8 cellular contexts compared by ENCODE assay signal in the genomic region with DNA sequence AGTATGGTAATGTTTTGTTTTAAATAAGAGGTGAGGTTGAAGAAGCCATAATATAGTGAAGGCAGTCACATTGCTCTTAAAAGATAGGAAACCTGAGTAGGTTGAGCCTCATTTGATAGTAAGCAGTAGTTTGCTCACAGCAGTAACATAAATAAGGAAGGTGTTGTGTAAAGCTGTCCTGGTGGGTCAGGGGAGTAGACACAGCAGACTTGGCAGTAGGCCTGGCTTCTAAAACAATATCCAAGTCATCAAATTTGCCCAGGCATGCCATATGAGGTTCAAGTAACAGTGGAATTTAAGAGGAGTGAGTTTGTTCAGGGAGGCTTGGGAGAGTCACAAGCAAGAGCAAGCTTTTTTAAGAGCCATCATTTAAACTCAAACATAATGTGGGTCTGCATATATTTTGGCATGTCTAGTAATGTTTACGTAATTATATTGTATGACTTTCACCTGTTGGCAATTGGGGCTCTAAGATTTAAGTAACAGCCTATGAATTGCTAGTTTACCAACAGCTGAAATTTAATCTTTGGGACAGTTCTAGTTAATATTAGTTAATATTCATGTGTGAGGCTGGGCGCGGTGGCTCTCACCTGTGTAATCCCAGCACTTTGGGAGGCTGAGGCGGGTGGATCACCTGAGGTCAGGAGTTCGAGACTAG. TPM values are rescaled to one million over a fixed set of nuclear protein-coding genes. Genes with fewer than 3 reads are reported as not detected.
DNase-seq lines count a peak whose midpoint lies in the region; ATAC-seq and TF ChIP-seq lines count a peak whose summit lies in the region.

No MANE protein-coding gene starts in this region.

- peaks cover 99% of the 10 kb centered on the region for H3K79me2 ChIP-seq in Loucy (ENCODE audit: insufficient read depth, low read length)

- peak overlapping the region; percentile 67 for H3K9ac ChIP-seq in Loucy (ENCODE audit: low read depth, low read length, poor library complexity, severe bottlenecking)
- H3K9ac ChIP-seq in mesenchymal stem cell (ENCODE audit: low read length), result peak overlapping the region; percentile 25

- TF ChIP-seq CTCF in Loucy (conservative IDR thresholded peaks at IDR 0.05; ENCODE audit: low read length), result no peak

- no peak overlapping the region for H2BK5ac ChIP-seq in mesenchymal stem cell (ENCODE audit: low read depth, low read length, poor library complexity, severe bottlenecking)

- peaks cover 12% of the 10 kb centered on the region for H3K79me1 ChIP-seq in mesenchymal stem cell (replicated peaks; ENCODE audit: low read length, poor library complexity, severe bottlenecking)

- peaks cover 65% of the 10 kb centered on the region for H3K4me1 Mint-ChIP-seq in activated T-helper 2 cell treated with anti-CD3 and anti-CD28 coated beads, Interferon-gamma antibody, Interleukin-2, Interleukin-4, amounts not matched to agents 10 μg/mL and 5 μg/mL and 100 μg/mL, durations not matched to agents 14 hours and 24 hours and 36 hours (ENCODE audit: low read depth)

- H3K4me1 ChIP-seq in Loucy (ENCODE audit: insufficient read depth, low read length, poor library complexity, severe bottlenecking) (peaks cover 75% of the 10 kb centered on the region), mesenchymal stem cell (ENCODE audit: control insufficient read depth, insufficient read depth, low read depth, low read length) (peaks cover 3% of the 10 kb centered on the region)

- H4K8ac ChIP-seq in mesenchymal stem cell (ENCODE audit: low read length), result no peak overlapping the region

- no peak overlapping the region for H4K91ac ChIP-seq in mesenchymal stem cell (ENCODE audit: low read length)

- H3K27me3 Mint-ChIP-seq in activated T-helper 2 cell treated with anti-CD3 and anti-CD28 coated beads, Interferon-gamma antibody, Interleukin-2, Interleukin-4, amounts not matched to agents 10 μg/mL and 5 μg/mL and 100 μg/mL, durations not matched to agents 14 hours and 24 hours and 36 hours (ENCODE audit: low read depth), result no peaks in the 10 kb centered on the region

- no peak overlapping the region for H3K23ac ChIP-seq in mesenchymal stem cell (ENCODE audit: low read length in 2 of 2)

- H3K27me3 ChIP-seq in Loucy (ENCODE audit: insufficient read depth, low read length, poor library complexity, severe bottlenecking), result no peaks in the 10 kb centered on the region
- no peaks in the 10 kb centered on the region for H3K27me3 ChIP-seq in mesenchymal stem cell (ENCODE audit: control insufficient read depth in 1 of 2, insufficient read depth in 1 of 2, low read length in 2 of 2)

- in situ Hi-C loops in Caki2 (cut with HindIII; ENCODE audit: low pct_unique_long_range_greater_than_20kb, low sequenced_read_pairs), result no loop called here

- peak overlapping the region; percentile 86 for H3K4me3 ChIP-seq in Loucy (ENCODE audit: low read length, poor library complexity, severe bottlenecking)
- H3K4me3 ChIP-seq in mesenchymal stem cell (ENCODE audit: insufficient read depth in 1 of 2, low read depth in 1 of 2, low read length in 2 of 2), result no peak overlapping the region

- no peak overlapping the region for H2AFZ ChIP-seq in Loucy (ENCODE audit: low read length)
- H2AFZ ChIP-seq in mesenchymal stem cell (ENCODE audit: low read depth, low read length), result no peak overlapping the region

- H3K36me3 ChIP-seq in Loucy (ENCODE audit: insufficient read depth, low read length), result no peaks in the 10 kb centered on the region
- no peaks in the 10 kb centered on the region for H3K36me3 ChIP-seq in mesenchymal stem cell (ENCODE audit: control insufficient read depth in 1 of 2, insufficient read depth in 2 of 2, low read depth in 1 of 2, low read length in 2 of 2)

- H2BK120ac ChIP-seq in mesenchymal stem cell (ENCODE audit: low read depth, low read length), result no peak overlapping the region

- peaks cover 98% of the 10 kb centered on the region for H4K20me1 ChIP-seq in Loucy (ENCODE audit: insufficient read depth, low read length, poor library complexity, severe bottlenecking)

- H3K27ac Mint-ChIP-seq in activated T-helper 2 cell treated with anti-CD3 and anti-CD28 coated beads, Interferon-gamma antibody, Interleukin-2, Interleukin-4, amounts not matched to agents 10 μg/mL and 5 μg/mL and 100 μg/mL, durations not matched to agents 14 hours and 24 hours and 36 hours, result peak overlapping the region; percentile 87

- 97% methylated on average over 4 of the region's 5 CpGs for WGBS in mesenchymal stem cell

- no peak overlapping the region for H3K18ac ChIP-seq in mesenchymal stem cell (ENCODE audit: low read depth in 1 of 2, low read length in 2 of 2)

- H3K14ac ChIP-seq in mesenchymal stem cell (ENCODE audit: low read length in 2 of 2), result no peak overlapping the region

- intact Hi-C loops in activated T-helper 2 cell treated with anti-CD3 and anti-CD28 coated beads, Interferon-gamma antibody, Interleukin-2, Interleukin-4, amounts not matched to agents 10 μg/mL and 5 μg/mL and 100 μg/mL, durations not matched to agents 14 hours and 24 hours and 36 hours (cut with micrococcal nuclease), result loop anchor here (2.0 to 5.0 kb wide), 3 partner anchors 13 to 111 kb away; no protein-coding TSS in a partner anchor

- no peaks in the 10 kb centered on the region for H3K9me2 ChIP-seq in Loucy (replicated peaks; ENCODE audit: low read depth, low read length)

- H3F3A ChIP-seq in Loucy (ENCODE audit: low read depth), result no peaks in the 10 kb centered on the region

- H3K4me2 ChIP-seq in Loucy (ENCODE audit: low read depth, low read length, poor library complexity, severe bottlenecking) (peak overlapping the region; percentile 82), mesenchymal stem cell (ENCODE audit: low read length, poor library complexity, severe bottlenecking) (no peak overlapping the region)

- peak overlapping the region; percentile 71 for H3K27ac ChIP-seq in mesenchymal stem cell (ENCODE audit: low read length, poor library complexity, severe bottlenecking)

- H3K4ac ChIP-seq in mesenchymal stem cell (ENCODE audit: low read depth in 1 of 2, low read length in 2 of 2), result no peak overlapping the region

- H3K9me3 ChIP-seq in Loucy (ENCODE audit: insufficient read depth, low read depth, low read length) (no peaks in the 10 kb centered on the region), mesenchymal stem cell (ENCODE audit: control insufficient read depth, low read length) (no peaks in the 10 kb centered on the region)

- no peak overlapping the region for H2BK15ac ChIP-seq in mesenchymal stem cell (ENCODE audit: low read depth, poor library complexity, severe bottlenecking)

- DNase-seq in Caki2 (ENCODE audit: low read depth) (peak; percentile 65), mesenchymal stem cell (peak; percentile 41), hepatic stellate cell (ENCODE audit: low spot score) (no peak), epidermal melanocyte (ENCODE audit: insufficient read length, low spot score) (no peak), islet precursor cell (no peak)
- DNase-seq in activated T-helper 2 cell treated with anti-CD3 and anti-CD28 coated beads, Interferon-gamma antibody, Interleukin-2, Interleukin-4, amounts not matched to agents 10 μg/mL and 5 μg/mL and 100 μg/mL, durations not matched to agents 14 hours and 24 hours and 36 hours (ENCODE audit: low spot score), result no peak

- peaks cover 29% of the 10 kb centered on the region for H3K36me3 Mint-ChIP-seq in activated T-helper 2 cell treated with anti-CD3 and anti-CD28 coated beads, Interferon-gamma antibody, Interleukin-2, Interleukin-4, amounts not matched to agents 10 μg/mL and 5 μg/mL and 100 μg/mL, durations not matched to agents 14 hours and 24 hours and 36 hours (ENCODE audit: low read depth)

- ATAC-seq in GM21717 (IDR thresholded peaks at IDR 0.05; ENCODE audit: unreplicated experiment), result no peak

- no peak overlapping the region for H2AK5ac ChIP-seq in mesenchymal stem cell (ENCODE audit: low read length, severe bottlenecking)

- H3K9me3 Mint-ChIP-seq in activated T-helper 2 cell treated with anti-CD3 and anti-CD28 coated beads, Interferon-gamma antibody, Interleukin-2, Interleukin-4, amounts not matched to agents 10 μg/mL and 5 μg/mL and 100 μg/mL, durations not matched to agents 14 hours and 24 hours and 36 hours, result no peaks in the 10 kb centered on the region

- H3K4me3 Mint-ChIP-seq in activated T-helper 2 cell treated with anti-CD3 and anti-CD28 coated beads, Interferon-gamma antibody, Interleukin-2, Interleukin-4, amounts not matched to agents 10 μg/mL and 5 μg/mL and 100 μg/mL, durations not matched to agents 14 hours and 24 hours and 36 hours (ENCODE audit: low read depth), result peak overlapping the region; percentile 64

- no peak overlapping the region for H2BK12ac ChIP-seq in mesenchymal stem cell (ENCODE audit: low read length in 2 of 2)

RNA-seq across cellular contexts. Expression of a gene that starts 6.6 kb away (rescaled TPM):
- 15.9 and 20.6 TPM in 2 replicates for total RNA-seq in Caki2 (2014; rRNA removed; shearing (Covaris generic); ENCODE audit: low replicate concordance)
- 136 and 146 TPM in 2 replicates for total RNA-seq in activated T-helper 2 cell treated with anti-CD3 and anti-CD28 coated beads, Interferon-gamma antibody, Interleukin-2, Interleukin-4, amounts not matched to agents 10 μg/mL and 5 μg/mL and 100 μg/mL, durations not matched to agents 14 hours and 24 hours and 36 hours
- polyA plus RNA-seq in mesenchymal stem cell (2013, experiment 1 of 2), result 11.8 TPM
- polyA plus RNA-seq in mesenchymal stem cell (2013, experiment 2 of 2), result 11.8 TPM

Comparison
In these comparisons a context has a peak if more than half of its experiments do, and no peak if none do; other contexts are left out.
1. DNase-seq: peak in Caki2 (single experiment) and mesenchymal stem cell (single experiment); none in activated T-helper 2 cell treated with anti-CD3 and anti-CD28 coated beads, Interferon-gamma antibody, Interleukin-2, Interleukin-4, amounts not matched to agents 10 μg/mL and 5 μg/mL and 100 μg/mL, durations not matched to agents 14 hours and 24 hours and 36 hours (single experiment), hepatic stellate cell (single experiment), epidermal melanocyte (single experiment) and islet precursor cell (single experiment).